In the genomic region with DNA sequence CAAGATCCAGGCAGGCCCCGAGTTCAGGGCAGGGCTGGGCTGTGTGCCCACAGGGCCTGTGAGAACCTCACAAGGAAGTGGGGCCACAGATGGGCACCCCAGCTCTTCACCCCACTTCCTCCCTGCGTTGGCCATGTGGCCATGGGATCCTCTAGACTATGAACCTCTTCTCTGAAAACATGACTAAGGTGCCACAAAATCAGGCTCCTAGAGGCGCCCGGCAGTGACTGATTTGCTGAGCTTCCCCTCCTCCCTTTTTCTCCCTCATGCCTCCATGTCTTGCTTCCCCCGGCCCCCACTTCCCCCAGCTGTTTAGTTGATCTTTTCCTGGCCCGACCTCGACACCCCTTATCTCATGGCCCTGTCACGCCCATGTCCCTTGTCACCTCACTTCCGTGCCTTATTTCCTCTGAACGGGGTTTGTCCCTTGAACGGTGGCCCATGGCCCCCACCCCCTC, we compare ENCODE assay signal across 1 cellular context.
TF ChIP-seq lines count a peak whose summit lies in the region.

No MANE protein-coding gene starts in this region.

TF ChIP-seq in GM23338, 12 proteins besides CTCF, POLR2A, EP300 and RAD21 (continued from another document):
- TF ChIP-seq, protein P1, sequence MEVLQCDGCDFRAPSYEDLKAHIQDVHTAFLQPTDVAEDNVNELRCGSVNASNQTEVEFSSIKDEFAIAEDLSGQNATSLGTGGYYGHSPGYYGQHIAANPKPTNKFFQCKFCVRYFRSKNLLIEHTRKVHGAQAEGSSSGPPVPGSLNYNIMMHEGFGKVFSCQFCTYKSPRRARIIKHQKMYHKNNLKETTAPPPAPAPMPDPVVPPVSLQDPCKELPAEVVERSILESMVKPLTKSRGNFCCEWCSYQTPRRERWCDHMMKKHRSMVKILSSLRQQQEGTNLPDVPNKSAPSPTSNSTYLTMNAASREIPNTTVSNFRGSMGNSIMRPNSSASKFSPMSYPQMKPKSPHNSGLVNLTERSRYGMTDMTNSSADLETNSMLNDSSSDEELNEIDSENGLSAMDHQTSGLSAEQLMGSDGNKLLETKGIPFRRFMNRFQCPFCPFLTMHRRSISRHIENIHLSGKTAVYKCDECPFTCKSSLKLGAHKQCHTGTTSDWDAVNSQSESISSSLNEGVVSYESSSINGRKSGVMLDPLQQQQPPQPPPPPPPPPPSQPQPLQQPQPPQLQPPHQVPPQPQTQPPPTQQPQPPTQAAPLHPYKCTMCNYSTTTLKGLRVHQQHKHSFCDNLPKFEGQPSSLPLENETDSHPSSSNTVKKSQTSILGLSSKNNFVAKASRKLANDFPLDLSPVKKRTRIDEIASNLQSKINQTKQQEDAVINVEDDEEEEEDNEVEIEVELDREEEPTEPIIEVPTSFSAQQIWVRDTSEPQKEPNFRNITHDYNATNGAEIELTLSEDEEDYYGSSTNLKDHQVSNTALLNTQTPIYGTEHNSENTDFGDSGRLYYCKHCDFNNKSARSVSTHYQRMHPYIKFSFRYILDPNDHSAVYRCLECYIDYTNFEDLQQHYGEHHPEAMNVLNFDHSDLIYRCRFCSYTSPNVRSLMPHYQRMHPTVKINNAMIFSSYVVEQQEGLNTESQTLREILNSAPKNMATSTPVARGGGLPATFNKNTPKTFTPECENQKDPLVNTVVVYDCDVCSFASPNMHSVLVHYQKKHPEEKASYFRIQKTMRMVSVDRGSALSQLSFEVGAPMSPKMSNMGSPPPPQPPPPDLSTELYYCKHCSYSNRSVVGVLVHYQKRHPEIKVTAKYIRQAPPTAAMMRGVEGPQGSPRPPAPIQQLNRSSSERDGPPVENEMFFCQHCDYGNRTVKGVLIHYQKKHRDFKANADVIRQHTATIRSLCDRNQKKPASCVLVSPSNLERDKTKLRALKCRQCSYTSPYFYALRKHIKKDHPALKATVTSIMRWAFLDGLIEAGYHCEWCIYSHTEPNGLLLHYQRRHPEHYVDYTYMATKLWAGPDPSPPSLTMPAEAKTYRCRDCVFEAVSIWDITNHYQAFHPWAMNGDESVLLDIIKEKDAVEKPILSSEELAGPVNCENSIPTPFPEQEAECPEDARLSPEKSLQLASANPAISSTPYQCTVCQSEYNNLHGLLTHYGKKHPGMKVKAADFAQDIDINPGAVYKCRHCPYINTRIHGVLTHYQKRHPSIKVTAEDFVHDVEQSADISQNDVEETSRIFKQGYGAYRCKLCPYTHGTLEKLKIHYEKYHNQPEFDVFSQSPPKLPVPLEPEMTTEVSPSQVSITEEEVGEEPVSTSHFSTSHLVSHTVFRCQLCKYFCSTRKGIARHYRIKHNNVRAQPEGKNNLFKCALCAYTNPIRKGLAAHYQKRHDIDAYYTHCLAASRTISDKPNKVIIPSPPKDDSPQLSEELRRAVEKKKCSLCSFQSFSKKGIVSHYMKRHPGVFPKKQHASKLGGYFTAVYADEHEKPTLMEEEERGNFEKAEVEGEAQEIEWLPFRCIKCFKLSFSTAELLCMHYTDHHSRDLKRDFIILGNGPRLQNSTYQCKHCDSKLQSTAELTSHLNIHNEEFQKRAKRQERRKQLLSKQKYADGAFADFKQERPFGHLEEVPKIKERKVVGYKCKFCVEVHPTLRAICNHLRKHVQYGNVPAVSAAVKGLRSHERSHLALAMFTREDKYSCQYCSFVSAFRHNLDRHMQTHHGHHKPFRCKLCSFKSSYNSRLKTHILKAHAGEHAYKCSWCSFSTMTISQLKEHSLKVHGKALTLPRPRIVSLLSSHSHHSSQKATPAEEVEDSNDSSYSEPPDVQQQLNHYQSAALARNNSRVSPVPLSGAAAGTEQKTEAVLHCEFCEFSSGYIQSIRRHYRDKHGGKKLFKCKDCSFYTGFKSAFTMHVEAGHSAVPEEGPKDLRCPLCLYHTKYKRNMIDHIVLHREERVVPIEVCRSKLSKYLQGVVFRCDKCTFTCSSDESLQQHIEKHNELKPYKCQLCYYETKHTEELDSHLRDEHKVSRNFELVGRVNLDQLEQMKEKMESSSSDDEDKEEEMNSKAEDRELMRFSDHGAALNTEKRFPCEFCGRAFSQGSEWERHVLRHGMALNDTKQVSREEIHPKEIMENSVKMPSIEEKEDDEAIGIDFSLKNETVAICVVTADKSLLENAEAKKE (CRISPR knock-in tag; IDR thresholded peaks at IDR 0.05): no peak
- TF ChIP-seq STAT1 (IDR thresholded peaks at IDR 0.05; ENCODE audit: unreplicated experiment): no peak
- no peak for TF ChIP-seq REST (IDR thresholded peaks at IDR 0.05; ENCODE audit: unreplicated experiment)
- no peak for TF ChIP-seq ETS1 (IDR thresholded peaks at IDR 0.05)
